In genomic region chr18:26655614-26656400, GRCh38 we compare ENCODE assay signal across 8 cellular contexts.
DNase-seq lines count a peak whose midpoint lies in the region; ATAC-seq and TF ChIP-seq lines count a peak whose summit lies in the region.

No MANE protein-coding gene starts in this region.

- H4K20me1 ChIP-seq in SU-DHL-6 (ENCODE audit: low read depth, low read length), result no peaks in the 10 kb centered on the region

- no peaks in the 10 kb centered on the region for H3K36me3 ChIP-seq in SU-DHL-6 (ENCODE audit: low read length)

- no peak overlapping the region for H3K27ac ChIP-seq in SU-DHL-6 (ENCODE audit: low read depth, low read length)

- H3K9me2 ChIP-seq in SU-DHL-6 (replicated peaks; ENCODE audit: insufficient read depth, low read length), result no peaks in the 10 kb centered on the region

- no peaks in the 10 kb centered on the region for H3K79me2 ChIP-seq in SU-DHL-6 (ENCODE audit: insufficient read depth, low read length)

- H3K27me3 ChIP-seq in SU-DHL-6 (ENCODE audit: low read length), result no peaks in the 10 kb centered on the region

- H3F3A ChIP-seq in SU-DHL-6 (ENCODE audit: insufficient read depth), result no peaks in the 10 kb centered on the region; the same call in 1 of the 2 replicates

- ATAC-seq in HG03354 (IDR thresholded peaks at IDR 0.05; ENCODE audit: poor library complexity, severe bottlenecking, unreplicated experiment), result no peak

- peak overlapping the region; percentile 70 for H3K4me2 ChIP-seq in SU-DHL-6 (ENCODE audit: low read depth, low read length, poor library complexity, severe bottlenecking)

- peak overlapping the region; percentile 20; the same call in 1 of the 2 replicates for H3K9ac ChIP-seq in SU-DHL-6 (ENCODE audit: low read length)

- H3K9me3 ChIP-seq in SU-DHL-6 (ENCODE audit: insufficient read depth, low read length), result no peaks in the 10 kb centered on the region

- peak overlapping the region; percentile 61 for H3K4me3 ChIP-seq in SU-DHL-6 (ENCODE audit: insufficient read depth, low read length, poor library complexity, severe bottlenecking)
- H3K4me3 ChIP-seq in fibroblast of mammary gland (ENCODE audit: control insufficient read depth, low read depth, low read length), result peak overlapping the region; percentile 47

- H2AFZ ChIP-seq in SU-DHL-6 (ENCODE audit: low read depth, low read length, severe bottlenecking), result no peak overlapping the region

- TF ChIP-seq CTCF in SU-DHL-6 (IDR thresholded peaks at IDR 0.05; ENCODE audit: insufficient read depth, low read length, poor library complexity, severe bottlenecking) (no peak), fibroblast of mammary gland (conservative IDR thresholded peaks at IDR 0.05; ENCODE audit: control insufficient read depth, insufficient read depth, low read depth, low read length) (peak; percentile 1)

- DNase-seq in ELR (ENCODE audit: low read depth) (peak; percentile 61), HuH-7 (ENCODE audit: low spot score) (peak; percentile 40), fibroblast of mammary gland (ENCODE audit: low read depth) (peak; percentile 31), myocyte (ENCODE audit: low read depth) (peak; percentile 23), OCI-M1 (lab: John Stamatoyannopoulos, UW) (no peak), NCI-H1436 (lab: John Stamatoyannopoulos, UW) (no peak)

Comparison
In these comparisons a context has a peak if more than half of its experiments do, and no peak if none do; other contexts are left out.
1. DNase-seq: peak in ELR (single experiment), HuH-7 (single experiment), fibroblast of mammary gland (single experiment) and myocyte (single experiment); none in OCI-M1 (single experiment) and NCI-H1436 (single experiment).